22 cellular contexts compared by ENCODE assay signal in the genomic region with DNA sequence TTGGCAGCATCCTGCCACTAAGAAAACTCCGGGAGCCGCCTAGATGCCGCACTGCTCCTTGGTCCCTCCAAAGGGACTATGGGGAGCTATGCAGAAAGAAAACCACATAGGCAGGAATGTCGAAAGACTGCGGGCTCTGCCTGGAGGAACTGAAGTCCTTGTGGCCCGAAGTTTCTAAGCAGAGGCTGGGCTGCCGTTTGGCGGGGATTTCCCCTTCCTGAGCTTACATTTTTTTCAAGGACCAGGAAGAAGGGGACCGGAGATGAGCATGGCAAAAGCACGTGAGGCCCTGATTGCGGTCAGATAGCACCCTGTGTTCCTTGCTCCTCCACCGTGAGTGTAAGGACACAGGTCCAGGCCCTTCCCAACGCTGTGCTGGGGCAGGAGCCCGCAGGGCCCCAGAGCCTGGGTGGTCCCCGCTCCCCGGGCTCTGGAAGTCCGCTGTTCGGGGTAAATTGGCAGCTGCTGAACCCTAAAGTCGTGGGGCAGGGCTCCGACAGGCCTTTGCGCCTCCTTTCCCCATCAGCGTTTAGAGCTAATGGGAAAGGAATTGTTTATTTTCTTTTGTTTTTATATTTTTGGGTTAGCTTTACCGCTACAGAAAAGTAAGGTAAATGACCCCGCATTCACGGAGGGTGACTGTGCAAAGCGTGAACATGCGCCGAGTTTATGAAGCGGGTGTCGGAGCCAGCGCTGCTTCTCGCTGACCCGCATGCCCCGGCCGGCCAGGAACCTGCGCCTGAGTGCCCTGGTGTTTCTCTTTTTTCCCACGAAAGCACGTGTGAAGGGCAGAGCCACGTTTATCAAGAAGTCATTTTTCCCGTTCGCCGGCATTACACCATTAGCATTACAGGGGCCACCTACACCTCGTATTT.
A peak's percentile ranks its signal among the peaks of the same experiment; 100 is the strongest.
DNase-seq lines count a peak whose midpoint lies in the region; ATAC-seq, FAIRE-seq and TF ChIP-seq lines count a peak whose summit lies in the region.
"Had no signal": no experiment of that assay in that cellular context is flagged by ENCODE, and none has a peak within 500 bp of the region (broad histone marks: within the 10 kb centered on the region; RNA-seq: fewer than 3 reads in every experiment).

No MANE protein-coding gene starts in this region.

- CTCF ChIA-PET in K562 (lab: Yijun Ruan, JAX; ENCODE audit: low intra/inter-chr PET ratio): no interaction called here

- BruUV-seq in K562 (replicated peaks; lab: Mats Ljungman, UMichigan): no TSS peak

- H3K9me1 ChIP-seq in K562 (ENCODE audit: control insufficient read depth, insufficient read depth, low read length): no peaks in the 10 kb centered on the region

- H2AFZ ChIP-seq in GM23338: peak overlapping the region; percentile 78
- H2AFZ ChIP-seq in K562 (ENCODE audit: low read depth, low read length): no peak overlapping the region

- no peak for TF ChIP-seq CTCF in GM23338 (conservative IDR thresholded peaks at IDR 0.05; ENCODE audit: low read depth in 2 of 2)
- TF ChIP-seq CTCF in K562 (IDR thresholded peaks at IDR 0.05 in 2 of 3, conservative IDR thresholded peaks at IDR 0.05 in 1 of 3; ENCODE audit: insufficient read depth in 2 of 3, low read depth in 1 of 3, low read length in 3 of 3): no peak
- no peak for TF ChIP-seq CTCF in osteocyte (IDR thresholded peaks at IDR 0.05)
- TF ChIP-seq CTCF in psoas muscle (IDR thresholded peaks at IDR 0.05): no peak

- no peaks in the 10 kb centered on the region for H3K4me1 Mint-ChIP-seq in GM23338
- H3K4me1 Mint-ChIP-seq in osteocyte (ENCODE audit: unreplicated experiment): peaks cover 8% of the 10 kb centered on the region
- no peaks in the 10 kb centered on the region for H3K4me1 Mint-ChIP-seq in activated naive CD8-positive, alpha-beta T cell treated with anti-CD3 and anti-CD28 coated beads, Interleukin-2, amount 50 U/mL, for 24 hours
- H3K4me1 Mint-ChIP-seq: CD8-positive, alpha-beta memory T cell; H9 had no signal

- H3K9me3 Mint-ChIP-seq in GM23338 (no peaks in the 10 kb centered on the region; the same call in 2 of the 3 replicates), osteocyte (ENCODE audit: unreplicated experiment) (no peaks in the 10 kb centered on the region)
- no peaks in the 10 kb centered on the region for H3K9me3 Mint-ChIP-seq in activated naive CD8-positive, alpha-beta T cell treated with anti-CD3 and anti-CD28 coated beads, Interleukin-2, amount 50 U/mL, for 24 hours
- H3K9me3 Mint-ChIP-seq: CD8-positive, alpha-beta memory T cell; H9 had no signal

- H3K36me3 Mint-ChIP-seq in GM23338 (ENCODE audit: low read depth): no peaks in the 10 kb centered on the region; the same call in 2 of the 3 replicates
- no peaks in the 10 kb centered on the region for H3K36me3 Mint-ChIP-seq in osteocyte (ENCODE audit: unreplicated experiment)
- no peaks in the 10 kb centered on the region for H3K36me3 Mint-ChIP-seq in activated naive CD8-positive, alpha-beta T cell treated with anti-CD3 and anti-CD28 coated beads, Interleukin-2, amount 50 U/mL, for 24 hours (ENCODE audit: low read depth)
- H3K36me3 Mint-ChIP-seq: CD8-positive, alpha-beta memory T cell had no signal

- H3K4me3 ChIP-seq in GM23338 (no peak overlapping the region), K562 (no peak overlapping the region), psoas muscle (no peak overlapping the region)
- H3K4me3 ChIP-seq: BLaER1, SJCRH30 had no signal

- H3F3A ChIP-seq in GM23338 (replicated peaks; ENCODE audit: low read depth): no peaks in the 10 kb centered on the region

- TF ChIP-seq EP300 in K562 (IDR thresholded peaks at IDR 0.05; ENCODE audit: low read length): no peak

- H3K9me3 ChIP-seq in K562 (replicated peaks; ENCODE audit: control insufficient read depth, insufficient read depth, low read depth, low read length): no peaks in the 10 kb centered on the region
- no peaks in the 10 kb centered on the region for H3K9me3 ChIP-seq in psoas muscle
- H3K9me3 ChIP-seq: BLaER1, SJCRH30 had no signal

- no peaks in the 10 kb centered on the region for H3K36me3 ChIP-seq in GM23338 (ENCODE audit: insufficient read depth)
- no peaks in the 10 kb centered on the region for H3K36me3 ChIP-seq in K562 (ENCODE audit: control insufficient read depth, insufficient read depth, low read length)
- no peaks in the 10 kb centered on the region for H3K36me3 ChIP-seq in psoas muscle (ENCODE audit: insufficient read depth in 1 of 2, low read depth in 1 of 2)
- H3K36me3 ChIP-seq: BLaER1, SJCRH30 had no signal

- H3K27ac ChIP-seq in GM23338 (ENCODE audit: low read depth) (no peak overlapping the region), K562 (ENCODE audit: extremely low read depth, low read depth, low read length) (no peak overlapping the region), psoas muscle (no peak overlapping the region)
- H3K27ac ChIP-seq: BLaER1, RWPE1, SJCRH30 had no signal

- POLR2A ChIA-PET in K562 (lab: Yijun Ruan, JAX): interaction anchor here (0.6 to 0.8 kb wide), 3 partner anchors 20 to 171 kb away, joined by 3 to 4 read pairs (median 4); no protein-coding TSS in a partner anchor

- intact Hi-C loops in K562 (cut with micrococcal nuclease) (no loop called here), psoas muscle (cut with DNase I) (no loop called here)

- no peak overlapping the region for H3K27ac Mint-ChIP-seq in GM23338
- H3K27ac Mint-ChIP-seq in osteocyte (ENCODE audit: unreplicated experiment): no peak overlapping the region
- H3K27ac Mint-ChIP-seq in activated naive CD8-positive, alpha-beta T cell treated with anti-CD3 and anti-CD28 coated beads, Interleukin-2, amount 50 U/mL, for 24 hours: no peak overlapping the region
- H3K27ac Mint-ChIP-seq: CD8-positive, alpha-beta memory T cell had no signal

- no peak for FAIRE-seq in K562 (lab: Jason Lieb, UNC)
- FAIRE-seq: GM12891 had no signal

- in situ Hi-C loops in K562 (cut with MboI): no loop called here

- H3K9me2 ChIP-seq in GM23338 (ENCODE audit: insufficient read depth): 0 out of 2 replicates have a peak, but pooled peaks cover 4% of the 10 kb centered on the region

- no peaks in the 10 kb centered on the region for H4K20me1 ChIP-seq in GM23338 (replicated peaks; ENCODE audit: insufficient read depth)
- no peaks in the 10 kb centered on the region; the same call in 1 of the 2 replicates for H4K20me1 ChIP-seq in K562 (replicated peaks; ENCODE audit: control insufficient read depth, insufficient read depth, low read length)
- H4K20me1 ChIP-seq: BLaER1 had no signal

- H3K4me3 Mint-ChIP-seq in GM23338: no peak overlapping the region
- H3K4me3 Mint-ChIP-seq in osteocyte (ENCODE audit: unreplicated experiment): no peak overlapping the region
- H3K4me3 Mint-ChIP-seq in activated naive CD8-positive, alpha-beta T cell treated with anti-CD3 and anti-CD28 coated beads, Interleukin-2, amount 50 U/mL, for 24 hours: no peak overlapping the region
- H3K4me3 Mint-ChIP-seq: CD8-positive, alpha-beta memory T cell; H9 had no signal

- H3K9ac ChIP-seq in K562 (ENCODE audit: insufficient read depth in 1 of 2, low read depth in 2 of 2, low read length in 2 of 2): peak overlapping the region in 1 of 2 experiments; percentile 21; a peak in 1 of 4 replicates
- H3K9ac ChIP-seq: BLaER1 had no signal

- no peak for TF ChIP-seq POLR2A in K562 (conservative IDR thresholded peaks at IDR 0.05)

- H3K79me2 ChIP-seq in GM23338 (replicated peaks; ENCODE audit: insufficient read depth) (no peaks in the 10 kb centered on the region), K562 (ENCODE audit: control insufficient read depth, insufficient read depth, low read length) (no peaks in the 10 kb centered on the region)

- DNase-seq in GM23338 (ENCODE audit: low spot score): no peak
- peak; percentile 16 to 30 for DNase-seq in Kasumi-1 (lab: John Stamatoyannopoulos, UW)
- no peak for DNase-seq in K562 (ENCODE audit: extremely low read depth in 1 of 4, low spot score in 3 of 4)
- DNase-seq in osteocyte (ENCODE audit: extremely low spot score, unreplicated experiment): peak; percentile 80
- no peak for DNase-seq in psoas muscle
- DNase-seq in activated naive CD8-positive, alpha-beta T cell treated with anti-CD3 and anti-CD28 coated beads, Interleukin-2, amount 50 U/mL, for 24 hours: no peak
- DNase-seq in GM19238 (ENCODE audit: insufficient read length, low spot score): no peak
- DNase-seq: CD8-positive, alpha-beta memory T cell; DMS53; H9; Karpas-422; MM.1S; NCI-H1105 treated with DMSO at 0.1 percent for 48 hours; NCI-H1694; NCI-H510A; NCI-H748 treated with DMSO at 0.1 percent for 48 hours; PC-3; SJCRH30 had no signal

- no peak overlapping the region for H3K4me2 ChIP-seq in GM23338
- no peak overlapping the region for H3K4me2 ChIP-seq in K562 (ENCODE audit: insufficient read depth, low read length)
- H3K4me2 ChIP-seq: BLaER1 had no signal

- H3K27me3 Mint-ChIP-seq in GM23338 (ENCODE audit: insufficient read depth, low read depth, poor library complexity) (peaks cover under 1% of the 10 kb centered on the region), osteocyte (ENCODE audit: unreplicated experiment) (peaks cover 15% of the 10 kb centered on the region)
- H3K27me3 Mint-ChIP-seq in activated naive CD8-positive, alpha-beta T cell treated with anti-CD3 and anti-CD28 coated beads, Interleukin-2, amount 50 U/mL, for 24 hours: peaks cover 12% of the 10 kb centered on the region

- ATAC-seq in GM23338: peak; percentile 37; the same call in 2 of the 3 replicates
- ATAC-seq in K562: peak; percentile 46
- no peak for ATAC-seq in psoas muscle
- no peak for ATAC-seq in activated naive CD8-positive, alpha-beta T cell treated with anti-CD3 and anti-CD28 coated beads, Interleukin-2, amount 50 U/mL, for 24 hours
- ATAC-seq in GM19023 (IDR thresholded peaks at IDR 0.05; ENCODE audit: unreplicated experiment): no peak
- ATAC-seq: PC-3 had no signal

- 1% methylated on average over 43 of the region's 43 CpGs for WGBS in K562 (ENCODE audit: insufficient coverage, low coverage, missing lambda C conversion rate)
- 88 to 91% (median 89%) methylated on average over 43 of the region's 43 CpGs for WGBS in psoas muscle, 3 donors

- H3K27me3 ChIP-seq in GM23338 (ENCODE audit: insufficient read depth) (no peaks in the 10 kb centered on the region), K562 (ENCODE audit: control insufficient read depth in 2 of 2, insufficient read depth in 2 of 2, low read length in 2 of 2) (peaks cover 24 to 39% of the 10 kb centered on the region in 2 experiments; a peak in 3 of 5 replicates), psoas muscle (ENCODE audit: insufficient read depth in 3 of 3, low read length in 2 of 3) (peaks cover 0 to 3% (median 0%) of the 10 kb centered on the region in 3 donors)
- H3K27me3 ChIP-seq: BLaER1, SJCRH30 had no signal

- TF ChIP-seq RAD21 in K562 (CRISPR knock-in tag; conservative IDR thresholded peaks at IDR 0.05 in 1 of 2, IDR thresholded peaks at IDR 0.05 in 1 of 2): no peak

- H3K4me1 ChIP-seq in GM23338 (ENCODE audit: insufficient read depth): no peaks in the 10 kb centered on the region
- H3K4me1 ChIP-seq in K562 (replicated peaks in 1 of 2; ENCODE audit: control insufficient read depth in 2 of 2, insufficient read depth in 2 of 2, low read length in 2 of 2): peaks cover 0 to 9% of the 10 kb centered on the region in 2 experiments; a peak in 1 of 5 replicates
- peaks cover 9% of the 10 kb centered on the region for H3K4me1 ChIP-seq in psoas muscle
- H3K4me1 ChIP-seq: SJCRH30 had no signal

Comparison
In these comparisons a context has a peak if more than half of its experiments do, and no peak if none do; other contexts are left out.
1. ATAC-seq: peak in GM23338 (single experiment) and K562 (single experiment); none in psoas muscle (0 of 4), activated naive CD8-positive, alpha-beta T cell treated with anti-CD3 and anti-CD28 coated beads, Interleukin-2, amount 50 U/mL, for 24 hours (single experiment) and GM19023 (single experiment).
2. DNase-seq: peak in Kasumi-1 (2 of 2) and osteocyte (single experiment); none in GM23338 (single experiment), K562 (0 of 4), psoas muscle (0 of 2), activated naive CD8-positive, alpha-beta T cell treated with anti-CD3 and anti-CD28 coated beads, Interleukin-2, amount 50 U/mL, for 24 hours (single experiment) and GM19238 (single experiment).